In genomic region chr6:36128073-36128472, GRCh38 we compare ENCODE assay signal across 17 cellular contexts. TPM values are rescaled to one million over a fixed set of nuclear protein-coding genes. Genes with fewer than 3 reads are reported as not detected.
DNase-seq lines count a peak whose midpoint lies in the region; ATAC-seq and TF ChIP-seq lines count a peak whose summit lies in the region.
"Had no signal": no experiment of that assay in that cellular context is flagged by ENCODE, and none has a peak within 500 bp of the region (broad histone marks: within the 10 kb centered on the region; RNA-seq: fewer than 3 reads in every experiment).

No MANE protein-coding gene starts in this region.

- peak overlapping the region; percentile 86 for H3K27ac ChIP-seq in IMR-90 (ENCODE audit: insufficient read depth, low read length)
- H3K27ac ChIP-seq in smooth muscle cell (ENCODE audit: low read depth), result peak overlapping the region; percentile 37

- CTCF ChIA-PET in activated CD8-positive, alpha-beta T cell treated with anti-CD3 and anti-CD28 coated beads for 36 hours (lab: Charles Lee), result no interaction called here
- CTCF ChIA-PET in activated CD8-positive, alpha-beta T cell treated with anti-CD3 and anti-CD28 coated beads, Interleukin-2, amount 10 ng/mL, durations not matched to agents 7 days and 5 days (lab: Charles Lee), result no interaction called here
- CTCF ChIA-PET in IMR-90 (lab: Yijun Ruan, JAX), result interaction anchor here (1.5 kb wide), 1 partner anchor 232 kb away, joined by 3 read pairs; no protein-coding TSS in a partner anchor

- no peaks in the 10 kb centered on the region for H3K27me3 Mint-ChIP-seq in activated CD8-positive, alpha-beta T cell treated with anti-CD3 and anti-CD28 coated beads for 36 hours
- no peaks in the 10 kb centered on the region for H3K27me3 Mint-ChIP-seq in activated CD8-positive, alpha-beta T cell treated with anti-CD3 and anti-CD28 coated beads, Interleukin-2, amount 10 ng/mL, durations not matched to agents 7 days and 5 days (ENCODE audit: low read depth)
- H3K27me3 Mint-ChIP-seq: activated CD4-positive, alpha-beta T cell treated with anti-CD3 and anti-CD28 coated beads for 36 hours; activated CD8-positive, alpha-beta memory T cell treated with anti-CD3 and anti-CD28 coated beads, Interleukin-2, amount 10 ng/mL, durations not matched to agents 7 days and 5 days; activated naive CD4-positive, alpha-beta T cell treated with anti-CD3 and anti-CD28 coated beads, Interleukin-2, amount 10 ng/mL, durations not matched to agents 7 days and 5 days; T-helper 17 cell had no signal

- no peaks in the 10 kb centered on the region for H3K9me3 ChIP-seq in IMR-90 (ENCODE audit: control insufficient read depth, insufficient read depth, low read length)
- H3K9me3 ChIP-seq in smooth muscle cell (replicated peaks; ENCODE audit: low read depth), result no peaks in the 10 kb centered on the region

- peak overlapping the region; percentile 4 for H3K4me3 Mint-ChIP-seq in activated CD8-positive, alpha-beta T cell treated with anti-CD3 and anti-CD28 coated beads for 36 hours
- no peak overlapping the region for H3K4me3 Mint-ChIP-seq in activated CD8-positive, alpha-beta T cell treated with anti-CD3 and anti-CD28 coated beads, Interleukin-2, amount 10 ng/mL, durations not matched to agents 7 days and 5 days
- H3K4me3 Mint-ChIP-seq: activated CD4-positive, alpha-beta T cell treated with anti-CD3 and anti-CD28 coated beads for 36 hours; activated CD8-positive, alpha-beta memory T cell treated with anti-CD3 and anti-CD28 coated beads, Interleukin-2, amount 10 ng/mL, durations not matched to agents 7 days and 5 days; activated naive CD4-positive, alpha-beta T cell treated with anti-CD3 and anti-CD28 coated beads, Interleukin-2, amount 10 ng/mL, durations not matched to agents 7 days and 5 days had no signal

- peak overlapping the region; percentile 88 for H2BK20ac ChIP-seq in IMR-90 (ENCODE audit: low read depth, low read length)

- H2AFZ ChIP-seq in IMR-90 (replicated peaks; ENCODE audit: low read length, poor library complexity), result peak overlapping the region; percentile 79
- H2AFZ ChIP-seq in smooth muscle cell (ENCODE audit: low read depth), result no peak overlapping the region

- H3K79me1 ChIP-seq in IMR-90 (ENCODE audit: low read depth in 1 of 2, low read length in 2 of 2), result peaks cover 0 to 18% of the 10 kb centered on the region in 2 experiments; a peak in 1 of 4 replicates

- H3K79me2 ChIP-seq in smooth muscle cell (ENCODE audit: low read depth), result no peaks in the 10 kb centered on the region

- peak overlapping the region; percentile 78 to 92 for H4K8ac ChIP-seq in IMR-90 (ENCODE audit: low read depth in 2 of 2, low read length in 2 of 2)

- dilution Hi-C loops in IMR-90 (cut with HindIII; ENCODE audit: low sequenced_read_pairs, unreplicated experiment), result no loop called here

- no peak overlapping the region for H3K27ac Mint-ChIP-seq in activated CD8-positive, alpha-beta T cell treated with anti-CD3 and anti-CD28 coated beads for 36 hours
- H3K27ac Mint-ChIP-seq in activated CD8-positive, alpha-beta T cell treated with anti-CD3 and anti-CD28 coated beads, Interleukin-2, amount 10 ng/mL, durations not matched to agents 7 days and 5 days, result no peak overlapping the region
- H3K27ac Mint-ChIP-seq: activated CD4-positive, alpha-beta T cell treated with anti-CD3 and anti-CD28 coated beads for 36 hours; activated CD8-positive, alpha-beta memory T cell treated with anti-CD3 and anti-CD28 coated beads, Interleukin-2, amount 10 ng/mL, durations not matched to agents 7 days and 5 days; activated naive CD4-positive, alpha-beta T cell treated with anti-CD3 and anti-CD28 coated beads, Interleukin-2, amount 10 ng/mL, durations not matched to agents 7 days and 5 days; activated T-cell treated with anti-CD3 and anti-CD28 coated beads, Interleukin-2, amount 50 U/mL, for 72 hours; T-helper 17 cell had no signal

- no peak for DNase-seq in activated CD8-positive, alpha-beta T cell treated with anti-CD3 and anti-CD28 coated beads for 36 hours
- no peak for DNase-seq in activated CD8-positive, alpha-beta T cell treated with anti-CD3 and anti-CD28 coated beads, Interleukin-2, amount 10 ng/mL, durations not matched to agents 7 days and 5 days
- DNase-seq in IMR-90 (no peak), epithelial cell of proximal tubule (ENCODE audit: low read depth) (no peak), smooth muscle cell (lab: John Stamatoyannopoulos, UW; ENCODE audit: unreplicated experiment) (no peak), lower leg skin (ENCODE audit: low spot score in 2 of 2) (no peak)
- no peak for DNase-seq in stimulated activated naive CD8-positive, alpha-beta T cell treated with anti-CD3 and anti-CD28 coated beads, Interleukin-15, Interleukin-2, amounts not matched to agents 100 U/mL and 50 U/mL, for 24 hours
- DNase-seq: activated CD4-positive, alpha-beta T cell treated with anti-CD3 and anti-CD28 coated beads for 36 hours; activated CD8-positive, alpha-beta memory T cell treated with anti-CD3 and anti-CD28 coated beads, Interleukin-2, amount 10 ng/mL, durations not matched to agents 7 days and 5 days; activated naive CD4-positive, alpha-beta T cell treated with anti-CD3 and anti-CD28 coated beads, Interleukin-2, amount 10 ng/mL, durations not matched to agents 7 days and 5 days; activated T-cell treated with anti-CD3 and anti-CD28 coated beads, Interleukin-2, amount 50 U/mL, for 72 hours; KG1; stimulated activated CD4-positive, alpha-beta T cell treated with anti-CD3 and anti-CD28 coated beads, Interleukin-2, amount 100 ng/mL, for 24 hours; T-helper 17 cell had no signal

- peak overlapping the region; percentile 92; the same call in 1 of the 2 replicates for H3K23ac ChIP-seq in IMR-90 (ENCODE audit: low read depth, low read length)

- peak overlapping the region; percentile 72; the same call in 1 of the 2 replicates for H4K5ac ChIP-seq in IMR-90 (ENCODE audit: low read depth, low read length)

- WGBS in IMR-90 (ENCODE audit: extremely low coverage in 2 of 2, insufficient read length in 1 of 2), 2 experiments, result no CpG with 5 or more reads among the region's 5 CpGs
- 95% methylated on average over 5 of the region's 5 CpGs for WGBS in smooth muscle cell (ENCODE audit: low lambda C conversion rate)
- 93% methylated on average over 5 of the region's 5 CpGs for WGBS in lower leg skin, 2 donors

- H4K91ac ChIP-seq in IMR-90 (ENCODE audit: insufficient read depth, low read depth, low read length), result peak overlapping the region; percentile 94

- H3K4me1 ChIP-seq in IMR-90 (ENCODE audit: control insufficient read depth, insufficient read depth, low read length) (peaks cover 36% of the 10 kb centered on the region), smooth muscle cell (ENCODE audit: low read depth) (peaks cover 12% of the 10 kb centered on the region)

- H3K9ac ChIP-seq in IMR-90 (ENCODE audit: low read depth, low read length) (no peak overlapping the region), smooth muscle cell (ENCODE audit: low read depth) (no peak overlapping the region)

- H3F3A ChIP-seq in smooth muscle cell (ENCODE audit: low read depth), result peaks cover 9% of the 10 kb centered on the region

- in situ Hi-C loops in IMR-90 (cut with MboI; ENCODE audit: low sequenced_read_pairs), result loop anchor here (5.0 kb wide), 1 partner anchor 229 kb away; no protein-coding TSS in a partner anchor

- TF ChIP-seq POLR2A in IMR-90 (IDR thresholded peaks at IDR 0.05; ENCODE audit: low read depth, low read length), result no peak
- TF ChIP-seq POLR2A in lower leg skin (IDR thresholded peaks at IDR 0.05), result no peak

- H3K18ac ChIP-seq in IMR-90 (ENCODE audit: low read depth, low read length), result peak overlapping the region; percentile 71

- H3K27me3 ChIP-seq in IMR-90 (ENCODE audit: control insufficient read depth, insufficient read depth, low read length), result no peaks in the 10 kb centered on the region
- H3K27me3 ChIP-seq in smooth muscle cell (ENCODE audit: low read depth), result no peaks in the 10 kb centered on the region

- H2BK120ac ChIP-seq in IMR-90 (ENCODE audit: low read depth, low read length), result peak overlapping the region; percentile 95

- POLR2A ChIA-PET in activated CD8-positive, alpha-beta T cell treated with anti-CD3 and anti-CD28 coated beads for 36 hours (lab: Charles Lee), result no interaction called here
- POLR2A ChIA-PET in activated CD8-positive, alpha-beta T cell treated with anti-CD3 and anti-CD28 coated beads, Interleukin-2, amount 10 ng/mL, durations not matched to agents 7 days and 5 days (lab: Charles Lee), result no interaction called here
- POLR2A ChIA-PET in IMR-90 (lab: Charles Lee; ENCODE audit: unreplicated experiment), result no interaction called here

- intact Hi-C loops in activated CD8-positive, alpha-beta T cell treated with anti-CD3 and anti-CD28 coated beads for 36 hours (cut with micrococcal nuclease), result loop anchor here (10.0 kb wide), 1 partner anchor 237 kb away; no protein-coding TSS in a partner anchor
- intact Hi-C loops in IMR-90 (cut with micrococcal nuclease), result no loop called here
- intact Hi-C loops in lower leg skin (cut with DNase I; ENCODE audit: low total_unique reads), result no loop called here

- peak overlapping the region; percentile 93 for H2AK9ac ChIP-seq in IMR-90 (replicated peaks; ENCODE audit: low read depth, low read length, poor library complexity)

- peak overlapping the region; percentile 96 for H2BK5ac ChIP-seq in IMR-90 (ENCODE audit: low read depth, low read length, poor library complexity, severe bottlenecking)

- no peak for TF ChIP-seq RAD21 in IMR-90 (IDR thresholded peaks at IDR 0.05; ENCODE audit: low read length)

- H3K9me1 ChIP-seq in IMR-90 (ENCODE audit: insufficient read depth, low read length), result peaks cover 33% of the 10 kb centered on the region

- H3K9me3 Mint-ChIP-seq in activated CD8-positive, alpha-beta T cell treated with anti-CD3 and anti-CD28 coated beads for 36 hours, result no peaks in the 10 kb centered on the region
- H3K9me3 Mint-ChIP-seq in activated CD8-positive, alpha-beta T cell treated with anti-CD3 and anti-CD28 coated beads, Interleukin-2, amount 10 ng/mL, durations not matched to agents 7 days and 5 days (ENCODE audit: insufficient read depth), result no peaks in the 10 kb centered on the region
- H3K9me3 Mint-ChIP-seq: activated naive CD4-positive, alpha-beta T cell treated with anti-CD3 and anti-CD28 coated beads, Interleukin-2, amount 10 ng/mL, durations not matched to agents 7 days and 5 days; activated T-cell treated with anti-CD3 and anti-CD28 coated beads, Interleukin-2, amount 50 U/mL, for 72 hours had no signal

- H3K56ac ChIP-seq in IMR-90 (ENCODE audit: extremely low read depth, insufficient read depth, low read length), result peak overlapping the region; percentile 41; the same call in 1 of the 2 replicates

- H3K4me1 Mint-ChIP-seq in activated CD8-positive, alpha-beta T cell treated with anti-CD3 and anti-CD28 coated beads for 36 hours (ENCODE audit: low read depth), result peaks cover 65% of the 10 kb centered on the region
- H3K4me1 Mint-ChIP-seq in activated CD8-positive, alpha-beta T cell treated with anti-CD3 and anti-CD28 coated beads, Interleukin-2, amount 10 ng/mL, durations not matched to agents 7 days and 5 days (ENCODE audit: low read depth), result peaks cover 81% of the 10 kb centered on the region

- peaks cover 13% of the 10 kb centered on the region for H3K36me3 Mint-ChIP-seq in activated CD8-positive, alpha-beta T cell treated with anti-CD3 and anti-CD28 coated beads for 36 hours (ENCODE audit: low read depth)
- H3K36me3 Mint-ChIP-seq in activated CD8-positive, alpha-beta T cell treated with anti-CD3 and anti-CD28 coated beads, Interleukin-2, amount 10 ng/mL, durations not matched to agents 7 days and 5 days (ENCODE audit: low read depth), result peaks cover 10% of the 10 kb centered on the region

- peak overlapping the region; percentile 32 for H3K14ac ChIP-seq in IMR-90 (replicated peaks; ENCODE audit: low read depth, low read length)

- ATAC-seq in activated CD8-positive, alpha-beta T cell treated with anti-CD3 and anti-CD28 coated beads for 36 hours, result no peak
- ATAC-seq in activated CD8-positive, alpha-beta T cell treated with anti-CD3 and anti-CD28 coated beads, Interleukin-2, amount 10 ng/mL, durations not matched to agents 7 days and 5 days, result no peak
- no peak for ATAC-seq in IMR-90 (ENCODE audit: low read depth)
- no peak for ATAC-seq in GM21367 (IDR thresholded peaks at IDR 0.05; ENCODE audit: unreplicated experiment)
- ATAC-seq in stimulated activated naive CD8-positive, alpha-beta T cell treated with anti-CD3 and anti-CD28 coated beads, Interleukin-15, Interleukin-2, amounts not matched to agents 100 U/mL and 50 U/mL, for 24 hours, result no peak
- ATAC-seq: activated CD4-positive, alpha-beta T cell treated with anti-CD3 and anti-CD28 coated beads for 36 hours; activated CD8-positive, alpha-beta memory T cell treated with anti-CD3 and anti-CD28 coated beads, Interleukin-2, amount 10 ng/mL, durations not matched to agents 7 days and 5 days; activated T-cell treated with anti-CD3 and anti-CD28 coated beads, Interleukin-2, amount 50 U/mL, for 72 hours; T-helper 17 cell had no signal

- H3K4me2 ChIP-seq in IMR-90 (ENCODE audit: low read depth, low read length), result no peak overlapping the region
- H3K4me2 ChIP-seq in smooth muscle cell, result peak overlapping the region; percentile 20

- H2BK15ac ChIP-seq in IMR-90 (ENCODE audit: low read depth, low read length), result peak overlapping the region; percentile 92; the same call in 2 of the 3 replicates

- peak overlapping the region; percentile 97 for H3K4ac ChIP-seq in IMR-90 (ENCODE audit: low read depth, low read length)

- BruUV-seq in IMR-90 (replicated peaks; lab: Mats Ljungman, UMichigan), result no TSS peak

- H4K20me1 ChIP-seq in IMR-90 (ENCODE audit: insufficient read depth, low read length) (no peaks in the 10 kb centered on the region), smooth muscle cell (ENCODE audit: low read depth) (no peaks in the 10 kb centered on the region)

- H2AK5ac ChIP-seq in IMR-90 (ENCODE audit: low read depth, low read length), result peak overlapping the region; percentile 94

- H3K36me3 ChIP-seq in IMR-90 (ENCODE audit: control insufficient read depth, insufficient read depth, low read length) (no peaks in the 10 kb centered on the region), smooth muscle cell (ENCODE audit: low read depth) (no peaks in the 10 kb centered on the region)

- H3K4me3 ChIP-seq in IMR-90 (ENCODE audit: insufficient read depth, low read depth, low read length) (no peak overlapping the region), epithelial cell of proximal tubule (ENCODE audit: low read depth, low read length) (peak overlapping the region; percentile 17), smooth muscle cell (no peak overlapping the region), lower leg skin (ENCODE audit: low read depth, poor library complexity, severe bottlenecking) (no peak overlapping the region)
- H3K4me3 ChIP-seq: lung, skin epidermis had no signal

- TF ChIP-seq CTCF in activated CD8-positive, alpha-beta T cell treated with anti-CD3 and anti-CD28 coated beads for 36 hours (IDR thresholded peaks at IDR 0.05), result no peak
- TF ChIP-seq CTCF in IMR-90 (conservative IDR thresholded peaks at IDR 0.05; ENCODE audit: low read depth, low read length), result no peak
- TF ChIP-seq CTCF in epithelial cell of proximal tubule (conservative IDR thresholded peaks at IDR 0.05; ENCODE audit: low read depth, low read length), result no peak
- TF ChIP-seq CTCF in smooth muscle cell (IDR thresholded peaks at IDR 0.05; ENCODE audit: borderline replicate concordance, insufficient read depth, poor library complexity, severe bottlenecking), result no peak
- no peak for TF ChIP-seq CTCF in lower leg skin (IDR thresholded peaks at IDR 0.05)

RNA-seq across cellular contexts. Expression of gene MAPK13, which starts 2.2 kb away (rescaled TPM):
- total RNA-seq in activated CD8-positive, alpha-beta T cell treated with anti-CD3 and anti-CD28 coated beads for 36 hours, result 10 to 100 TPM; 60.4 to 60.9 TPM
- 10 to 100 TPM; 42.6 to 43.5 TPM for total RNA-seq in activated CD8-positive, alpha-beta T cell treated with anti-CD3 and anti-CD28 coated beads, Interleukin-2, amount 10 ng/mL, durations not matched to agents 7 days and 5 days
- total RNA-seq in IMR-90 (2012; rRNA removed) (1.9 and 2.0 TPM in 2 replicates), epithelial cell of proximal tubule (33.8 and 44.6 TPM in 2 replicates), smooth muscle cell (10.8 and 11.3 TPM in 2 replicates), lower leg skin (100 to 1,000 TPM in 3 of 4 donors, 10 to 100 TPM in 1; 94.4 to 125 (median 116) TPM)
- polyA plus RNA-seq in IMR-90 (2012; rRNA removed) (2.8 and 2.9 TPM in 2 replicates), smooth muscle cell (8.4 and 16.8 TPM in 2 replicates)
- 2.3 and 2.8 TPM in 2 replicates for polyA plus RNA-seq in IMR-90 (2012; cell fraction: cytosol; rRNA removed)
- 19.2 and 25.7 TPM in 2 replicates for polyA plus RNA-seq in IMR-90 (2012; cell fraction: nucleus; rRNA removed; ENCODE audit: low replicate concordance)
